In genomic region chr17:74368341-74369152, GRCh38 we compare ENCODE assay signal across 8 cellular contexts. TPM values are rescaled to one million over a fixed set of nuclear protein-coding genes. Genes with fewer than 3 reads are reported as not detected.
DNase-seq lines count a peak whose midpoint lies in the region; ATAC-seq and TF ChIP-seq lines count a peak whose summit lies in the region.

No MANE protein-coding gene starts in this region.

- CTCF ChIA-PET in AG04450 (lab: Charles Lee) = interaction anchor here (0.6 to 2.9 kb wide), 27 partner anchors 9 to 238 kb away, joined by 3 to 37 read pairs (median 4); no protein-coding TSS in a partner anchor

- TF ChIP-seq CTCF in AG04450 (IDR thresholded peaks at IDR 0.05; ENCODE audit: low read depth, low read length) = peak; percentile 89

- H3K9me3 ChIP-seq in AG04450 (ENCODE audit: control insufficient read depth, insufficient read depth, low read length) (no peaks in the 10 kb centered on the region; the same call in 1 of the 2 replicates), endocrine pancreas (ENCODE audit: control insufficient read depth, low read length) (no peaks in the 10 kb centered on the region)

- H3K36me3 ChIP-seq in endocrine pancreas (ENCODE audit: control insufficient read depth, insufficient read depth, low read length) = no peaks in the 10 kb centered on the region

- H3K4me3 ChIP-seq in AG04450 (ENCODE audit: low read depth, low read length) = no peak overlapping the region
- no peak overlapping the region for H3K4me3 ChIP-seq in endocrine pancreas (ENCODE audit: control insufficient read depth, insufficient read depth, low read length)

- no peak for DNase-seq in AG04450 (ENCODE audit: low read depth, low spot score)
- peak; percentile 5 for DNase-seq in NCI-H526 treated with DMSO at 0.1 percent for 48 hours (lab: John Stamatoyannopoulos, UW)
- peak; percentile 36 for DNase-seq in activated CD8-positive, alpha-beta memory T cell treated with anti-CD3 and anti-CD28 coated beads, Interleukin-2, amount 50 U/mL, for 1 hour (ENCODE audit: extremely low read depth)
- DNase-seq in mucosa of gallbladder (ENCODE audit: low spot score) = peak; percentile 76
- DNase-seq in stimulated activated CD8-positive, alpha-beta memory T cell treated with anti-CD3 and anti-CD28 coated beads, Interleukin-4, amount 100 ng/mL, for 24 hours (ENCODE audit: low read depth) = peak; percentile 62

- peaks cover 4% of the 10 kb centered on the region for H3K27me3 ChIP-seq in AG04450 (ENCODE audit: control insufficient read depth, insufficient read depth, low read length)
- no peaks in the 10 kb centered on the region for H3K27me3 ChIP-seq in endocrine pancreas (ENCODE audit: control insufficient read depth, insufficient read depth, low read length)

- H3K9ac ChIP-seq in endocrine pancreas (ENCODE audit: control insufficient read depth, insufficient read depth, low read length) = peak overlapping the region; percentile 70

- no peak overlapping the region for H3K27ac ChIP-seq in AG04450 (ENCODE audit: low read depth, low read length)

- no peaks in the 10 kb centered on the region for H3K4me1 ChIP-seq in endocrine pancreas (ENCODE audit: control insufficient read depth, insufficient read depth, low read length)

- ATAC-seq in GM18907 (IDR thresholded peaks at IDR 0.05; ENCODE audit: unreplicated experiment) (peak; percentile 57), HG03342 (IDR thresholded peaks at IDR 0.05; ENCODE audit: unreplicated experiment) (no peak)

- POLR2A ChIA-PET in AG04450 (lab: Yijun Ruan, JAX) = no interaction called here

RNA-seq across cellular contexts. Expression of gene GPR142, which starts 1.2 kb away (rescaled TPM):
- polyA plus RNA-seq in AG04450 (2011; rRNA removed) = not detected in 2 replicates
- polyA minus RNA-seq in AG04450 (2011; rRNA and poly(A)+ RNA removed) = not detected in 2 replicates
- total RNA-seq in mucosa of gallbladder = 0.20 TPM

RNA-seq across cellular contexts. Expression of gene BTBD17, which starts 6.9 kb away (rescaled TPM):
- polyA plus RNA-seq in AG04450 (2011; rRNA removed) = not detected in 2 replicates
- not detected in 2 replicates for polyA minus RNA-seq in AG04450 (2011; rRNA and poly(A)+ RNA removed)
- total RNA-seq in mucosa of gallbladder = not detected

RNA-seq across cellular contexts. Expression of gene KIF19, which starts 42.5 kb away (rescaled TPM):
- polyA plus RNA-seq in AG04450 (2011; rRNA removed) = not detected in 2 replicates
- polyA minus RNA-seq in AG04450 (2011; rRNA and poly(A)+ RNA removed) = not detected in 2 replicates
- total RNA-seq in mucosa of gallbladder = 0.32 TPM
